ENCODE assay signal across 12 cellular contexts in genomic region chr14:22339277-22339676, GRCh38.
DNase-seq lines count a peak whose midpoint lies in the region; ATAC-seq and TF ChIP-seq lines count a peak whose summit lies in the region.
"Had no signal": no experiment of that assay in that cellular context is flagged by ENCODE, and none has a peak within 500 bp of the region (broad histone marks: within the 10 kb centered on the region; RNA-seq: fewer than 3 reads in every experiment).

No MANE protein-coding gene starts in this region.

- peaks cover 0 to 3% of the 10 kb centered on the region in 2 donors for H3K9me3 ChIP-seq in ovary
- no peaks in the 10 kb centered on the region for H3K9me3 ChIP-seq in aorta (ENCODE audit: control insufficient read depth, low read length)

- H3K4me3 ChIP-seq in ovary (no peak overlapping the region), aorta (ENCODE audit: low read length in 2 of 2) (no peak overlapping the region)

- TF ChIP-seq CTCF in ovary (IDR thresholded peaks at IDR 0.05) (no peak), GM13976 (IDR thresholded peaks at IDR 0.05; ENCODE audit: borderline replicate concordance, control extremely low read depth, extremely low read depth, insufficient read depth, missing control alignments) (no peak)

- no peak for TF ChIP-seq POLR2A in ovary (IDR thresholded peaks at IDR 0.05)

- ATAC-seq in left cardiac atrium (peak; percentile 90 to 98), aorta (ENCODE audit: low FRiP score) (peak; percentile 68), HG02610 (IDR thresholded peaks at IDR 0.05; ENCODE audit: unreplicated experiment) (no peak)

- in situ Hi-C loops in GM13976 (cut with MboI; ENCODE audit: low sequenced_read_pairs, unreplicated experiment): no loop called here

- DNase-seq in NCI-H2227 (lab: John Stamatoyannopoulos, UW; ENCODE audit: unreplicated experiment) (peak; percentile 11), NCI-H2227 treated with DMSO at 0.1 percent for 48 hours (lab: John Stamatoyannopoulos, UW) (no peak), left cardiac atrium (peak; percentile 75), ovary (peak; percentile 77 to 90 (median 86)), aorta (peak; percentile 75 to 79), GM13976 (ENCODE audit: low spot score) (no peak)
- DNase-seq in activated CD4-positive, alpha-beta T cell treated with anti-CD3 and anti-CD28 coated beads, Interleukin-2, amount 50 U/mL, for 48 hours: no peak
- DNase-seq: 8988T, DND-41, foreskin fibroblast, NCI-H1105 had no signal

- H3K27me3 ChIP-seq in ovary (no peaks in the 10 kb centered on the region), aorta (ENCODE audit: control insufficient read depth in 1 of 2, insufficient read depth in 2 of 2, low read length in 1 of 2) (no peaks in the 10 kb centered on the region)

- no peak for TF ChIP-seq EP300 in ovary (IDR thresholded peaks at IDR 0.05)

- H3K4me1 ChIP-seq in ovary (ENCODE audit: insufficient read depth): peaks cover 8% of the 10 kb centered on the region
- H3K4me1 ChIP-seq in aorta (ENCODE audit: control insufficient read depth in 1 of 2, insufficient read depth in 2 of 2, low read length in 2 of 2): no peaks in the 10 kb centered on the region

- H3K27ac ChIP-seq in ovary (no peak overlapping the region), aorta (ENCODE audit: low read depth in 1 of 2, low read length in 2 of 2) (no peak overlapping the region)

- intact Hi-C loops in left cardiac atrium (cut with DNase I) (no loop called here), ovary (cut with DNase I) (no loop called here), aorta (cut with DNase I) (no loop called here)

- WGBS in ovary, 3 donors: 3 to 6% (median 4%) methylated on average over 4 of the region's 4 CpGs
- WGBS in aorta, 2 donors: 4 to 5% methylated on average over 4 of the region's 4 CpGs

- H3K36me3 ChIP-seq in ovary: no peaks in the 10 kb centered on the region
- H3K36me3 ChIP-seq in aorta (ENCODE audit: control insufficient read depth in 1 of 2, insufficient read depth in 2 of 2, low read length in 1 of 2): no peaks in the 10 kb centered on the region

Comparison
In these comparisons a context has a peak if more than half of its experiments do, and no peak if none do; other contexts are left out.
1. DNase-seq: peak in NCI-H2227 (single experiment), left cardiac atrium (single experiment), ovary (5 of 5) and aorta (2 of 2); none in NCI-H2227 treated with DMSO at 0.1 percent for 48 hours (single experiment), activated CD4-positive, alpha-beta T cell treated with anti-CD3 and anti-CD28 coated beads, Interleukin-2, amount 50 U/mL, for 48 hours (0 of 2) and GM13976 (single experiment).